In genomic region chr2:140593159-140593558, GRCh38 we compare ENCODE assay signal across 24 cellular contexts.
"Had no signal": no experiment of that assay in that cellular context is flagged by ENCODE, and none has a peak within 500 bp of the region (broad histone marks: within the 10 kb centered on the region; RNA-seq: fewer than 3 reads in every experiment).

No MANE protein-coding gene starts in this region.

- H3K27ac ChIP-seq: epithelial cell of prostate, gastrocnemius medialis, neutrophil, pancreas, right lobe of liver, suprapubic skin had no signal

- H3K27me3 ChIP-seq: gastrocnemius medialis, neutrophil, pancreas, right lobe of liver, suprapubic skin had no signal

- H3K27me3 Mint-ChIP-seq: memory B cell; stimulated activated naive CD8-positive, alpha-beta T cell treated with anti-CD3 and anti-CD28 coated beads, Interleukin-15, amount 100 ng/mL, for 72 hours had no signal

- H3K36me3 ChIP-seq: gastrocnemius medialis, neutrophil, pancreas, right lobe of liver, suprapubic skin had no signal

- ATAC-seq: esophagus mucosa; gastrocnemius medialis; left lobe of liver; natural killer cell; pancreas; right lobe of liver; stimulated activated naive CD8-positive, alpha-beta T cell treated with anti-CD3 and anti-CD28 coated beads, Interleukin-15, amount 100 ng/mL, for 72 hours had no signal

- DNase-seq: effector CD8-positive, alpha-beta T cell; endodermal cell; foreskin fibroblast; gastrocnemius medialis; head of caudate nucleus; natural killer cell; pancreas; right lobe of liver; small intestine; stimulated activated CD4-positive, alpha-beta T cell treated with anti-CD3 and anti-CD28 coated beads, Interleukin-15, amount 100 ng/mL, for 24 hours; stimulated activated CD4-positive, alpha-beta T cell treated with anti-CD3 and anti-CD28 coated beads, Interleukin-2, amount 100 ng/mL, for 48 hours; stimulated activated naive CD4-positive, alpha-beta T cell; stimulated activated naive CD8-positive, alpha-beta T cell treated with anti-CD3 and anti-CD28 coated beads, Interleukin-15, amount 100 ng/mL, for 72 hours; trophoblast cell had no signal

- FAIRE-seq: colon, keratinocyte, small intestine had no signal

- H3K9me3 Mint-ChIP-seq: endodermal cell, memory B cell, neural crest cell had no signal

- H3K4me3 ChIP-seq: gastrocnemius medialis, lung, pancreas, right lobe of liver, suprapubic skin had no signal

- H3K27ac Mint-ChIP-seq: endodermal cell; memory B cell; natural killer cell; stimulated activated naive CD8-positive, alpha-beta T cell treated with anti-CD3 and anti-CD28 coated beads, Interleukin-15, amount 100 ng/mL, for 72 hours had no signal

- H3K36me3 Mint-ChIP-seq: memory B cell, natural killer cell had no signal

- H3K4me1 Mint-ChIP-seq: endodermal cell; memory B cell; natural killer cell; neural crest cell; stimulated activated naive CD8-positive, alpha-beta T cell treated with anti-CD3 and anti-CD28 coated beads, Interleukin-15, amount 100 ng/mL, for 72 hours had no signal

- H3K4me3 Mint-ChIP-seq: endodermal cell; memory B cell; natural killer cell; neural crest cell; stimulated activated naive CD8-positive, alpha-beta T cell treated with anti-CD3 and anti-CD28 coated beads, Interleukin-15, amount 100 ng/mL, for 72 hours had no signal

- H3K9me3 ChIP-seq: gastrocnemius medialis, neutrophil, pancreas, right lobe of liver, suprapubic skin had no signal
